ENCODE assay signal across 7 cellular contexts in genomic region chr7:223861-224260, GRCh38. TPM values are rescaled to one million over a fixed set of nuclear protein-coding genes. Genes with fewer than 3 reads are reported as not detected.
"Had no signal": no experiment of that assay in that cellular context is flagged by ENCODE, and none has a peak within 500 bp of the region (broad histone marks: within the 10 kb centered on the region; RNA-seq: fewer than 3 reads in every experiment).

No MANE protein-coding gene starts in this region.

- H3K4me3 ChIP-seq: GM23338, K562 had no signal

- DNase-seq: H9, HCEC 1CT, IMR-90, KG1 had no signal

- H3K4me2 ChIP-seq: GM23338 had no signal

- ATAC-seq: GM23338, K562 had no signal

RNA-seq across cellular contexts. Expression of gene FAM20C, which starts 31.5 kb away (rescaled TPM):
- total RNA-seq: HT-29 had no signal
